In the genomic region with DNA sequence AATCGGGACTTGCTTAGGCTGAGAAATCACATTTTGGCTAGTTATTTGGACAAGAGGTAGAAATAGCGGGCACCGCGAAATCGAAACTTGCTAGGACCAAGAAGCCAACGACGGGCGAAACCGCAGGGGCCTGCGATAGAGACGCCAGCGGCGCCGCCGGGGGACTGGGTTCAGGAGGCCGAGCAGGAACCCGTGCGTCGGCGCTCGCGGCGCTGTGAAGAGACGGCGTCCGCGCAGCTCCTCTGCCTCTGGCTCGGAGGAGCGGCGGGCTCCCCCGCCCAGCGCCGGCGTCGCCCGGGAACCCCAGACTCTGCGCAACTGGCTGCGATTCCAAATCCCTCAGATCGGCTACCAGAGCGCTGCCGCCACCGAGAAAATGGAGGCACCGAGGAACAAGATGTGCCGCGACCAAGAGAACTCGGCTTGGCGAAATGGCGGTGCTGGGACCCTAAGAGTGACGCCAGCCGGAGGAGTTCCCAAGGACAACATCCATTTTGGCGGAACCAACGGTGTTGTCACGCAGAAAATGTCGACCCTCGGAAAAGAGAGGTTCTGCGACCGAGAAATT, we compare ENCODE assay signal across 1 cellular context.
TF ChIP-seq lines count a peak whose summit lies in the region.

No MANE protein-coding gene starts in this region.

TF ChIP-seq in K562, 482 proteins besides CTCF, POLR2A, EP300 and RAD21 (continued from another document and continues in another):
- TF ChIP-seq, protein P1, sequence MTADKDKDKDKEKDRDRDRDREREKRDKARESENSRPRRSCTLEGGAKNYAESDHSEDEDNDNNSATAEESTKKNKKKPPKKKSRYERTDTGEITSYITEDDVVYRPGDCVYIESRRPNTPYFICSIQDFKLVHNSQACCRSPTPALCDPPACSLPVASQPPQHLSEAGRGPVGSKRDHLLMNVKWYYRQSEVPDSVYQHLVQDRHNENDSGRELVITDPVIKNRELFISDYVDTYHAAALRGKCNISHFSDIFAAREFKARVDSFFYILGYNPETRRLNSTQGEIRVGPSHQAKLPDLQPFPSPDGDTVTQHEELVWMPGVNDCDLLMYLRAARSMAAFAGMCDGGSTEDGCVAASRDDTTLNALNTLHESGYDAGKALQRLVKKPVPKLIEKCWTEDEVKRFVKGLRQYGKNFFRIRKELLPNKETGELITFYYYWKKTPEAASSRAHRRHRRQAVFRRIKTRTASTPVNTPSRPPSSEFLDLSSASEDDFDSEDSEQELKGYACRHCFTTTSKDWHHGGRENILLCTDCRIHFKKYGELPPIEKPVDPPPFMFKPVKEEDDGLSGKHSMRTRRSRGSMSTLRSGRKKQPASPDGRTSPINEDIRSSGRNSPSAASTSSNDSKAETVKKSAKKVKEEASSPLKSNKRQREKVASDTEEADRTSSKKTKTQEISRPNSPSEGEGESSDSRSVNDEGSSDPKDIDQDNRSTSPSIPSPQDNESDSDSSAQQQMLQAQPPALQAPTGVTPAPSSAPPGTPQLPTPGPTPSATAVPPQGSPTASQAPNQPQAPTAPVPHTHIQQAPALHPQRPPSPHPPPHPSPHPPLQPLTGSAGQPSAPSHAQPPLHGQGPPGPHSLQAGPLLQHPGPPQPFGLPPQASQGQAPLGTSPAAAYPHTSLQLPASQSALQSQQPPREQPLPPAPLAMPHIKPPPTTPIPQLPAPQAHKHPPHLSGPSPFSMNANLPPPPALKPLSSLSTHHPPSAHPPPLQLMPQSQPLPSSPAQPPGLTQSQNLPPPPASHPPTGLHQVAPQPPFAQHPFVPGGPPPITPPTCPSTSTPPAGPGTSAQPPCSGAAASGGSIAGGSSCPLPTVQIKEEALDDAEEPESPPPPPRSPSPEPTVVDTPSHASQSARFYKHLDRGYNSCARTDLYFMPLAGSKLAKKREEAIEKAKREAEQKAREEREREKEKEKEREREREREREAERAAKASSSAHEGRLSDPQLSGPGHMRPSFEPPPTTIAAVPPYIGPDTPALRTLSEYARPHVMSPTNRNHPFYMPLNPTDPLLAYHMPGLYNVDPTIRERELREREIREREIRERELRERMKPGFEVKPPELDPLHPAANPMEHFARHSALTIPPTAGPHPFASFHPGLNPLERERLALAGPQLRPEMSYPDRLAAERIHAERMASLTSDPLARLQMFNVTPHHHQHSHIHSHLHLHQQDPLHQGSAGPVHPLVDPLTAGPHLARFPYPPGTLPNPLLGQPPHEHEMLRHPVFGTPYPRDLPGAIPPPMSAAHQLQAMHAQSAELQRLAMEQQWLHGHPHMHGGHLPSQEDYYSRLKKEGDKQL (CRISPR knock-in tag; IDR thresholded peaks at IDR 0.05; ENCODE audit: borderline replicate concordance), result no peak
- TF ChIP-seq, protein P2, sequence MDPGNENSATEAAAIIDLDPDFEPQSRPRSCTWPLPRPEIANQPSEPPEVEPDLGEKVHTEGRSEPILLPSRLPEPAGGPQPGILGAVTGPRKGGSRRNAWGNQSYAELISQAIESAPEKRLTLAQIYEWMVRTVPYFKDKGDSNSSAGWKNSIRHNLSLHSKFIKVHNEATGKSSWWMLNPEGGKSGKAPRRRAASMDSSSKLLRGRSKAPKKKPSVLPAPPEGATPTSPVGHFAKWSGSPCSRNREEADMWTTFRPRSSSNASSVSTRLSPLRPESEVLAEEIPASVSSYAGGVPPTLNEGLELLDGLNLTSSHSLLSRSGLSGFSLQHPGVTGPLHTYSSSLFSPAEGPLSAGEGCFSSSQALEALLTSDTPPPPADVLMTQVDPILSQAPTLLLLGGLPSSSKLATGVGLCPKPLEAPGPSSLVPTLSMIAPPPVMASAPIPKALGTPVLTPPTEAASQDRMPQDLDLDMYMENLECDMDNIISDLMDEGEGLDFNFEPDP (CRISPR knock-in tag; IDR thresholded peaks at IDR 0.05), result no peak
- TF ChIP-seq MCM2 (IDR thresholded peaks at IDR 0.05; ENCODE audit: low read depth), result no peak
- TF ChIP-seq FOXM1 (IDR thresholded peaks at IDR 0.05; ENCODE audit: low read depth), result no peak
- 0 out of 2 replicates have a peak, but pooled peaks have one; percentile 15 for TF ChIP-seq FOXM1 (CRISPR knock-in tag; IDR thresholded peaks at IDR 0.05; ENCODE audit: low read depth)
- TF ChIP-seq ZFP1 (CRISPR knock-in tag; IDR thresholded peaks at IDR 0.05), result no peak
- TF ChIP-seq EZH2 (IDR thresholded peaks at IDR 0.05; ENCODE audit: borderline replicate concordance, low read depth, low read length), result no peak
- TF ChIP-seq, protein P3, sequence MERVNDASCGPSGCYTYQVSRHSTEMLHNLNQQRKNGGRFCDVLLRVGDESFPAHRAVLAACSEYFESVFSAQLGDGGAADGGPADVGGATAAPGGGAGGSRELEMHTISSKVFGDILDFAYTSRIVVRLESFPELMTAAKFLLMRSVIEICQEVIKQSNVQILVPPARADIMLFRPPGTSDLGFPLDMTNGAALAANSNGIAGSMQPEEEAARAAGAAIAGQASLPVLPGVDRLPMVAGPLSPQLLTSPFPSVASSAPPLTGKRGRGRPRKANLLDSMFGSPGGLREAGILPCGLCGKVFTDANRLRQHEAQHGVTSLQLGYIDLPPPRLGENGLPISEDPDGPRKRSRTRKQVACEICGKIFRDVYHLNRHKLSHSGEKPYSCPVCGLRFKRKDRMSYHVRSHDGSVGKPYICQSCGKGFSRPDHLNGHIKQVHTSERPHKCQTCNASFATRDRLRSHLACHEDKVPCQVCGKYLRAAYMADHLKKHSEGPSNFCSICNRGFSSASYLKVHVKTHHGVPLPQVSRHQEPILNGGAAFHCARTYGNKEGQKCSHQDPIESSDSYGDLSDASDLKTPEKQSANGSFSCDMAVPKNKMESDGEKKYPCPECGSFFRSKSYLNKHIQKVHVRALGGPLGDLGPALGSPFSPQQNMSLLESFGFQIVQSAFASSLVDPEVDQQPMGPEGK (CRISPR knock-in tag; IDR thresholded peaks at IDR 0.05; ENCODE audit: borderline replicate concordance), result no peak
- TF ChIP-seq, protein P4, sequence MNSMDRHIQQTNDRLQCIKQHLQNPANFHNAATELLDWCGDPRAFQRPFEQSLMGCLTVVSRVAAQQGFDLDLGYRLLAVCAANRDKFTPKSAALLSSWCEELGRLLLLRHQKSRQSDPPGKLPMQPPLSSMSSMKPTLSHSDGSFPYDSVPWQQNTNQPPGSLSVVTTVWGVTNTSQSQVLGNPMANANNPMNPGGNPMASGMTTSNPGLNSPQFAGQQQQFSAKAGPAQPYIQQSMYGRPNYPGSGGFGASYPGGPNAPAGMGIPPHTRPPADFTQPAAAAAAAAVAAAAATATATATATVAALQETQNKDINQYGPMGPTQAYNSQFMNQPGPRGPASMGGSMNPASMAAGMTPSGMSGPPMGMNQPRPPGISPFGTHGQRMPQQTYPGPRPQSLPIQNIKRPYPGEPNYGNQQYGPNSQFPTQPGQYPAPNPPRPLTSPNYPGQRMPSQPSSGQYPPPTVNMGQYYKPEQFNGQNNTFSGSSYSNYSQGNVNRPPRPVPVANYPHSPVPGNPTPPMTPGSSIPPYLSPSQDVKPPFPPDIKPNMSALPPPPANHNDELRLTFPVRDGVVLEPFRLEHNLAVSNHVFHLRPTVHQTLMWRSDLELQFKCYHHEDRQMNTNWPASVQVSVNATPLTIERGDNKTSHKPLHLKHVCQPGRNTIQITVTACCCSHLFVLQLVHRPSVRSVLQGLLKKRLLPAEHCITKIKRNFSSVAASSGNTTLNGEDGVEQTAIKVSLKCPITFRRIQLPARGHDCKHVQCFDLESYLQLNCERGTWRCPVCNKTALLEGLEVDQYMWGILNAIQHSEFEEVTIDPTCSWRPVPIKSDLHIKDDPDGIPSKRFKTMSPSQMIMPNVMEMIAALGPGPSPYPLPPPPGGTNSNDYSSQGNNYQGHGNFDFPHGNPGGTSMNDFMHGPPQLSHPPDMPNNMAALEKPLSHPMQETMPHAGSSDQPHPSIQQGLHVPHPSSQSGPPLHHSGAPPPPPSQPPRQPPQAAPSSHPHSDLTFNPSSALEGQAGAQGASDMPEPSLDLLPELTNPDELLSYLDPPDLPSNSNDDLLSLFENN (IDR thresholded peaks at IDR 0.05; ENCODE audit: low read depth in 2 of 2, low read length in 2 of 2), result no peak
- no peak for TF ChIP-seq SMARCC2 (IDR thresholded peaks at IDR 0.05; ENCODE audit: low read depth)
- TF ChIP-seq HNRNPUL1 (IDR thresholded peaks at IDR 0.05; ENCODE audit: low read length), result no peak
- TF ChIP-seq ZNF239 (CRISPR knock-in tag; IDR thresholded peaks at IDR 0.05), result no peak
- TF ChIP-seq, protein P5, sequence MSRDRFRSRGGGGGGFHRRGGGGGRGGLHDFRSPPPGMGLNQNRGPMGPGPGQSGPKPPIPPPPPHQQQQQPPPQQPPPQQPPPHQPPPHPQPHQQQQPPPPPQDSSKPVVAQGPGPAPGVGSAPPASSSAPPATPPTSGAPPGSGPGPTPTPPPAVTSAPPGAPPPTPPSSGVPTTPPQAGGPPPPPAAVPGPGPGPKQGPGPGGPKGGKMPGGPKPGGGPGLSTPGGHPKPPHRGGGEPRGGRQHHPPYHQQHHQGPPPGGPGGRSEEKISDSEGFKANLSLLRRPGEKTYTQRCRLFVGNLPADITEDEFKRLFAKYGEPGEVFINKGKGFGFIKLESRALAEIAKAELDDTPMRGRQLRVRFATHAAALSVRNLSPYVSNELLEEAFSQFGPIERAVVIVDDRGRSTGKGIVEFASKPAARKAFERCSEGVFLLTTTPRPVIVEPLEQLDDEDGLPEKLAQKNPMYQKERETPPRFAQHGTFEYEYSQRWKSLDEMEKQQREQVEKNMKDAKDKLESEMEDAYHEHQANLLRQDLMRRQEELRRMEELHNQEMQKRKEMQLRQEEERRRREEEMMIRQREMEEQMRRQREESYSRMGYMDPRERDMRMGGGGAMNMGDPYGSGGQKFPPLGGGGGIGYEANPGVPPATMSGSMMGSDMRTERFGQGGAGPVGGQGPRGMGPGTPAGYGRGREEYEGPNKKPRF (IDR thresholded peaks at IDR 0.05; ENCODE audit: low read depth, low read length), result no peak
- TF ChIP-seq, protein P6, sequence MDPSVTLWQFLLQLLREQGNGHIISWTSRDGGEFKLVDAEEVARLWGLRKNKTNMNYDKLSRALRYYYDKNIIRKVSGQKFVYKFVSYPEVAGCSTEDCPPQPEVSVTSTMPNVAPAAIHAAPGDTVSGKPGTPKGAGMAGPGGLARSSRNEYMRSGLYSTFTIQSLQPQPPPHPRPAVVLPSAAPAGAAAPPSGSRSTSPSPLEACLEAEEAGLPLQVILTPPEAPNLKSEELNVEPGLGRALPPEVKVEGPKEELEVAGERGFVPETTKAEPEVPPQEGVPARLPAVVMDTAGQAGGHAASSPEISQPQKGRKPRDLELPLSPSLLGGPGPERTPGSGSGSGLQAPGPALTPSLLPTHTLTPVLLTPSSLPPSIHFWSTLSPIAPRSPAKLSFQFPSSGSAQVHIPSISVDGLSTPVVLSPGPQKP (CRISPR knock-in tag; IDR thresholded peaks at IDR 0.05), result no peak
- peak in 1 of 2 experiments; percentile 47; a peak in 1 of 4 replicates for TF ChIP-seq NONO (IDR thresholded peaks at IDR 0.05; ENCODE audit: low read depth in 2 of 2, low read length in 1 of 2)
- no peak for TF ChIP-seq MED1 (CRISPR knock-in tag; IDR thresholded peaks at IDR 0.05; ENCODE audit: borderline replicate concordance)
- TF ChIP-seq SP2 (IDR thresholded peaks at IDR 0.05; ENCODE audit: extremely low read depth, low read depth, low read length, poor library complexity, severe bottlenecking), result no peak
- TF ChIP-seq, protein P7, sequence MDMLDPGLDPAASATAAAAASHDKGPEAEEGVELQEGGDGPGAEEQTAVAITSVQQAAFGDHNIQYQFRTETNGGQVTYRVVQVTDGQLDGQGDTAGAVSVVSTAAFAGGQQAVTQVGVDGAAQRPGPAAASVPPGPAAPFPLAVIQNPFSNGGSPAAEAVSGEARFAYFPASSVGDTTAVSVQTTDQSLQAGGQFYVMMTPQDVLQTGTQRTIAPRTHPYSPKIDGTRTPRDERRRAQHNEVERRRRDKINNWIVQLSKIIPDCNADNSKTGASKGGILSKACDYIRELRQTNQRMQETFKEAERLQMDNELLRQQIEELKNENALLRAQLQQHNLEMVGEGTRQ (CRISPR knock-in tag; IDR thresholded peaks at IDR 0.05), result no peak
- TF ChIP-seq RUNX1 (IDR thresholded peaks at IDR 0.05; ENCODE audit: low read depth), result no peak
- no peak for TF ChIP-seq ZNF282 (CRISPR knock-in tag; IDR thresholded peaks at IDR 0.05)
- TF ChIP-seq, protein P8, sequence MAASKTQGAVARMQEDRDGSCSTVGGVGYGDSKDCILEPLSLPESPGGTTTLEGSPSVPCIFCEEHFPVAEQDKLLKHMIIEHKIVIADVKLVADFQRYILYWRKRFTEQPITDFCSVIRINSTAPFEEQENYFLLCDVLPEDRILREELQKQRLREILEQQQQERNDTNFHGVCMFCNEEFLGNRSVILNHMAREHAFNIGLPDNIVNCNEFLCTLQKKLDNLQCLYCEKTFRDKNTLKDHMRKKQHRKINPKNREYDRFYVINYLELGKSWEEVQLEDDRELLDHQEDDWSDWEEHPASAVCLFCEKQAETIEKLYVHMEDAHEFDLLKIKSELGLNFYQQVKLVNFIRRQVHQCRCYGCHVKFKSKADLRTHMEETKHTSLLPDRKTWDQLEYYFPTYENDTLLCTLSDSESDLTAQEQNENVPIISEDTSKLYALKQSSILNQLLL (CRISPR knock-in tag; IDR thresholded peaks at IDR 0.05; ENCODE audit: borderline replicate concordance), result no peak
- TF ChIP-seq, protein P9, sequence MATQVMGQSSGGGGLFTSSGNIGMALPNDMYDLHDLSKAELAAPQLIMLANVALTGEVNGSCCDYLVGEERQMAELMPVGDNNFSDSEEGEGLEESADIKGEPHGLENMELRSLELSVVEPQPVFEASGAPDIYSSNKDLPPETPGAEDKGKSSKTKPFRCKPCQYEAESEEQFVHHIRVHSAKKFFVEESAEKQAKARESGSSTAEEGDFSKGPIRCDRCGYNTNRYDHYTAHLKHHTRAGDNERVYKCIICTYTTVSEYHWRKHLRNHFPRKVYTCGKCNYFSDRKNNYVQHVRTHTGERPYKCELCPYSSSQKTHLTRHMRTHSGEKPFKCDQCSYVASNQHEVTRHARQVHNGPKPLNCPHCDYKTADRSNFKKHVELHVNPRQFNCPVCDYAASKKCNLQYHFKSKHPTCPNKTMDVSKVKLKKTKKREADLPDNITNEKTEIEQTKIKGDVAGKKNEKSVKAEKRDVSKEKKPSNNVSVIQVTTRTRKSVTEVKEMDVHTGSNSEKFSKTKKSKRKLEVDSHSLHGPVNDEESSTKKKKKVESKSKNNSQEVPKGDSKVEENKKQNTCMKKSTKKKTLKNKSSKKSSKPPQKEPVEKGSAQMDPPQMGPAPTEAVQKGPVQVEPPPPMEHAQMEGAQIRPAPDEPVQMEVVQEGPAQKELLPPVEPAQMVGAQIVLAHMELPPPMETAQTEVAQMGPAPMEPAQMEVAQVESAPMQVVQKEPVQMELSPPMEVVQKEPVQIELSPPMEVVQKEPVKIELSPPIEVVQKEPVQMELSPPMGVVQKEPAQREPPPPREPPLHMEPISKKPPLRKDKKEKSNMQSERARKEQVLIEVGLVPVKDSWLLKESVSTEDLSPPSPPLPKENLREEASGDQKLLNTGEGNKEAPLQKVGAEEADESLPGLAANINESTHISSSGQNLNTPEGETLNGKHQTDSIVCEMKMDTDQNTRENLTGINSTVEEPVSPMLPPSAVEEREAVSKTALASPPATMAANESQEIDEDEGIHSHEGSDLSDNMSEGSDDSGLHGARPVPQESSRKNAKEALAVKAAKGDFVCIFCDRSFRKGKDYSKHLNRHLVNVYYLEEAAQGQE (CRISPR knock-in tag; IDR thresholded peaks at IDR 0.05; ENCODE audit: low read depth), result no peak
- peak; percentile 81 for TF ChIP-seq FIP1L1 (IDR thresholded peaks at IDR 0.05; ENCODE audit: low read depth, low read length, poor library complexity, severe bottlenecking)
- TF ChIP-seq TAF1 (IDR thresholded peaks at IDR 0.05; ENCODE audit: control insufficient read depth, extremely low read depth, insufficient read depth, low read length, severe bottlenecking), result no peak
- peak; percentile 39 for TF ChIP-seq ARHGAP35 (IDR thresholded peaks at IDR 0.05; ENCODE audit: partially characterized antibody)
